Comparison of ENCODE assay signal across 28 cellular contexts in genomic region chr10:8766899-8767298, GRCh38.
"Had no signal": no experiment of that assay in that cellular context is flagged by ENCODE, and none has a peak within 500 bp of the region (broad histone marks: within the 10 kb centered on the region; RNA-seq: fewer than 3 reads in every experiment).

No MANE protein-coding gene starts in this region.

- H3K27me3 ChIP-seq: left lung, sigmoid colon, spleen, tibial nerve, uterus had no signal

- H3K4me1 ChIP-seq: left lung, lower lobe of right lung, pancreas, prostate gland, sigmoid colon, spleen, tibial nerve, uterus had no signal

- H3K27ac ChIP-seq: left lung, lower lobe of right lung, pancreas, prostate gland, sigmoid colon, spleen, tibial nerve, uterus had no signal

- H3K4me3 ChIP-seq: left lung, lower lobe of right lung, mucosa of descending colon, pancreas, prostate gland, sigmoid colon, spleen, tibial nerve, uterus had no signal

- DNase-seq: hypothalamus; immature natural killer cell; kidney; left colon; left lung; lower lobe of right lung; mammary epithelial cell; mesenchymal stem cell; midbrain; mucosa of descending colon; naive thymus-derived CD4-positive, alpha-beta T cell; pancreas; posterior cingulate gyrus; retina; right cardiac atrium; sigmoid colon; small intestine; spleen; stimulated activated CD4-positive, alpha-beta T cell treated with anti-CD3 and anti-CD28 coated beads, Interleukin-4, amount 100 ng/mL, for 24 hours; stimulated activated naive CD4-positive, alpha-beta T cell treated with Interleukin-2 at 50 U/mL for 16 hours; stimulated activated naive CD8-positive, alpha-beta T cell treated with anti-CD3 and anti-CD28 coated beads, Interleukin-15, amount 100 ng/mL, for 72 hours; substantia nigra; uterus had no signal

- FAIRE-seq: islet of Langerhans, kidney, pancreas, small intestine had no signal

- H3K9me3 ChIP-seq: left lung, lower lobe of right lung, mucosa of descending colon, pancreas, prostate gland, sigmoid colon, spleen, tibial nerve, uterus had no signal

- H3K36me3 ChIP-seq: left lung, lower lobe of right lung, pancreas, prostate gland, sigmoid colon, spleen, tibial nerve, uterus had no signal

- ATAC-seq: left colon; left lung; lower lobe of right lung; mucosa of descending colon; naive thymus-derived CD4-positive, alpha-beta T cell; natural killer cell treated with Interleukin-12 subunit alpha and Interleukin-12 subunit beta and Interleukin-15 and Interleukin-18, amount 100 ng/mL, for 72 hours; pancreas; right cardiac atrium; stimulated activated memory B cell treated with anti-CD40 and anti-IgM and Interleukin-4, amounts not matched to agents 10 μg/mL and 1 μg/mL and 100 μg/mL, for 72 hours; stimulated activated naive CD8-positive, alpha-beta T cell treated with anti-CD3 and anti-CD28 coated beads, Interleukin-15, amount 100 ng/mL, for 72 hours had no signal
